8 cellular contexts compared by ENCODE assay signal in the genomic region with DNA sequence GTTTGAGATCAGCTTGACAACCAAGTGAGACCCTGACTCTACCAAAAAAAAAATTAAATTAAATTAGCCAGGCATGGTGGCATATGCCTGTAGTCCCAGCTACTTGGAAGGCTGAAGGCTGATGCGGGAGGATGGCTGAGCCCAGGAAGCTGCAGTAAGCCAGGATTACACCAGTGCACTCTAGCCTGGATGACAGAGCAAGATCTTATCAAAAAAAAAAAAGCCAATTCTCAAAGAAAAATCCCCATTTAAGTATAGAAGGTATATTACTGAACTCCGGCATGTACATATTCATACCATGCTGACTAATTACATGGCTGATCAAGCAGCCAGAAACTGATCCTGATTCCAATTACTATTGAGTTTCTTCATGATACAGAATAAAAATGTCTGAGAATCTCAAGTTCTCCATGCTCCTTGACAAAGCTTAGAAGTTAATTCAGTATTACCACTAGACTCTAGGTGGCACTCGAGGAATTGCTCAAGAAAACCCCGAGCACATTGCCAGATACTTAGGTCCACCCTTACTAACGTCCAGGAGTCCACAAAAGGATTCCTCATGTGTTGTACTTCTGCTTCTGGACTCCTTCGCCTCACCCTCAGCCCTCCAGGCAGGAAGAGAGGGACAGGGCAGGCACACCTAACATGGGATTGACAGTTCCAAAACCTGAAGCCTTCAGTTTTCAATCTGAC.
A peak's percentile ranks its signal among the peaks of the same experiment; 100 is the strongest.
DNase-seq lines count a peak whose midpoint lies in the region; ATAC-seq and TF ChIP-seq lines count a peak whose summit lies in the region.

No MANE protein-coding gene starts in this region.

- H3K4me3 ChIP-seq in SJCRH30, result no peak overlapping the region
- H3K4me3 ChIP-seq in fibroblast of pulmonary artery (replicated peaks; ENCODE audit: low read depth, low read length), result no peak overlapping the region

- no peak overlapping the region for H3K27ac ChIP-seq in SJCRH30

- no peaks in the 10 kb centered on the region for H3K27me3 ChIP-seq in SJCRH30

- no peaks in the 10 kb centered on the region for H3K36me3 ChIP-seq in SJCRH30

- H3K4me1 ChIP-seq in SJCRH30, result peaks cover 15% of the 10 kb centered on the region

- no peaks in the 10 kb centered on the region for H3K9me3 ChIP-seq in SJCRH30 (replicated peaks)

- peak; percentile 61 for DNase-seq in D341Med (ENCODE audit: low spot score)
- peak; percentile 32 to 70 for DNase-seq in SJCRH30
- DNase-seq in fibroblast of pulmonary artery (ENCODE audit: low read depth), result peak; percentile 97
- peak; percentile 68 for DNase-seq in pons (ENCODE audit: low spot score)
- DNase-seq in NCI-H2107 treated with DMSO at 0.1 percent for 48 hours (lab: John Stamatoyannopoulos, UW; ENCODE audit: unreplicated experiment), result no peak
- no peak for DNase-seq in COLO668 (lab: John Stamatoyannopoulos, UW; ENCODE audit: unreplicated experiment)

- TF ChIP-seq CTCF in fibroblast of pulmonary artery (IDR thresholded peaks at IDR 0.05; ENCODE audit: low read length, missing control alignments), result peak; percentile 73

- ATAC-seq in GM19452 (IDR thresholded peaks at IDR 0.05; ENCODE audit: unreplicated experiment) (peak; percentile 80), HG03520 (IDR thresholded peaks at IDR 0.05; ENCODE audit: unreplicated experiment) (peak; percentile 89)

Comparison
In these comparisons a context has a peak if more than half of its experiments do, and no peak if none do; other contexts are left out.
1. DNase-seq: peak in D341Med (single experiment), SJCRH30 (2 of 2), fibroblast of pulmonary artery (single experiment) and pons (single experiment); none in NCI-H2107 treated with DMSO at 0.1 percent for 48 hours (single experiment) and COLO668 (single experiment).